ENCODE assay signal across 37 cellular contexts in genomic region chr10:24992512-24993133, GRCh38. TPM values are rescaled to one million over a fixed set of nuclear protein-coding genes. Genes with fewer than 3 reads are reported as not detected.
"Had no signal": no experiment of that assay in that cellular context is flagged by ENCODE, and none has a peak within 500 bp of the region (broad histone marks: within the 10 kb centered on the region; RNA-seq: fewer than 3 reads in every experiment).

No MANE protein-coding gene starts in this region.

- H3K9me3 Mint-ChIP-seq: activated CD4-positive, alpha-beta memory T cell treated with anti-CD3 and anti-CD28 coated beads, Interleukin-2, amount 10 ng/mL, durations not matched to agents 7 days and 5 days; activated naive CD8-positive, alpha-beta T cell treated with anti-CD3 and anti-CD28 coated beads for 36 hours; activated T-helper 17 cell treated with anti-CD3 and anti-CD28 coated beads, Interleukin-2, amount 50 U/mL, for 72 hours; T-helper 2 cell treated with Interferon-gamma antibody and Interleukin-4, amounts not matched to agents 5 μg/mL and 100 μg/mL, for 36 hours had no signal

- H3K4me3 ChIP-seq: PC-9 had no signal

- H3K27ac ChIP-seq: brain microvascular endothelial cell, PC-9, RWPE1, WERI-Rb-1 had no signal

- H2AFZ ChIP-seq: PC-9 had no signal

- H3K4me2 ChIP-seq: PC-9 had no signal

- H3K36me3 ChIP-seq: brain microvascular endothelial cell, WERI-Rb-1 had no signal

- ATAC-seq: activated CD8-positive, alpha-beta memory T cell treated with anti-CD3 and anti-CD28 coated beads, Interleukin-2, amount 10 ng/mL, durations not matched to agents 7 days and 5 days; activated T-helper 17 cell treated with anti-CD3 and anti-CD28 coated beads, Interleukin-2, amount 50 U/mL, for 72 hours; Right ventricle myocardium inferior had no signal

- H3K36me3 Mint-ChIP-seq: activated CD8-positive, alpha-beta memory T cell treated with anti-CD3 and anti-CD28 coated beads, Interleukin-2, amount 10 ng/mL, durations not matched to agents 7 days and 5 days; activated naive CD8-positive, alpha-beta T cell treated with anti-CD3 and anti-CD28 coated beads for 36 hours had no signal

- H3K27ac Mint-ChIP-seq: activated CD4-positive, alpha-beta memory T cell treated with anti-CD3 and anti-CD28 coated beads, Interleukin-2, amount 10 ng/mL, durations not matched to agents 7 days and 5 days; activated CD8-positive, alpha-beta memory T cell treated with anti-CD3 and anti-CD28 coated beads, Interleukin-2, amount 10 ng/mL, durations not matched to agents 7 days and 5 days; activated naive CD8-positive, alpha-beta T cell treated with anti-CD3 and anti-CD28 coated beads for 36 hours; activated T-helper 17 cell treated with anti-CD3 and anti-CD28 coated beads, Interleukin-2, amount 50 U/mL, for 72 hours; T-helper 2 cell treated with Interferon-gamma antibody and Interleukin-4, amounts not matched to agents 5 μg/mL and 100 μg/mL, for 36 hours had no signal

- H3K4me3 Mint-ChIP-seq: activated CD4-positive, alpha-beta memory T cell treated with anti-CD3 and anti-CD28 coated beads, Interleukin-2, amount 10 ng/mL, durations not matched to agents 7 days and 5 days; activated CD8-positive, alpha-beta memory T cell treated with anti-CD3 and anti-CD28 coated beads, Interleukin-2, amount 10 ng/mL, durations not matched to agents 7 days and 5 days; activated naive CD8-positive, alpha-beta T cell treated with anti-CD3 and anti-CD28 coated beads for 36 hours; activated T-helper 17 cell treated with anti-CD3 and anti-CD28 coated beads, Interleukin-2, amount 50 U/mL, for 72 hours; T-helper 2 cell treated with Interferon-gamma antibody and Interleukin-4, amounts not matched to agents 5 μg/mL and 100 μg/mL, for 36 hours had no signal

- H3K27me3 Mint-ChIP-seq: activated CD8-positive, alpha-beta memory T cell treated with anti-CD3 and anti-CD28 coated beads, Interleukin-2, amount 10 ng/mL, durations not matched to agents 7 days and 5 days; activated naive CD8-positive, alpha-beta T cell treated with anti-CD3 and anti-CD28 coated beads for 36 hours had no signal

- FAIRE-seq: colon, TTC549 had no signal

- H3K27me3 ChIP-seq: brain microvascular endothelial cell had no signal

- DNase-seq: activated CD4-positive, alpha-beta memory T cell treated with anti-CD3 and anti-CD28 coated beads, Interleukin-2, amount 10 ng/mL, durations not matched to agents 7 days and 5 days; activated CD4-positive, alpha-beta T cell treated with anti-CD3 and anti-CD28 coated beads for 1 hour; activated CD4-positive, alpha-beta T cell treated with anti-CD3 and anti-CD28 coated beads for 48 hours; activated CD4-positive, CD25-positive, alpha-beta regulatory T cell; activated CD8-positive, alpha-beta memory T cell treated with anti-CD3 and anti-CD28 coated beads for 24 hours; activated CD8-positive, alpha-beta memory T cell treated with anti-CD3 and anti-CD28 coated beads, Interleukin-2, amount 10 ng/mL, durations not matched to agents 7 days and 5 days; activated CD8-positive, alpha-beta memory T cell treated with anti-CD3 and anti-CD28 coated beads, Interleukin-2, amount 50 U/mL, for 48 hours; activated effector memory CD4-positive, alpha-beta T cell treated with anti-CD3 and anti-CD28 coated beads, Interleukin-2, amount 50 U/mL, for 16 hours; activated naive CD4-positive, alpha-beta T cell; activated naive CD4-positive, alpha-beta T cell treated with anti-CD3 and anti-CD28 coated beads, Interleukin-2, amount 50 U/mL, for 16 hours; activated naive CD8-positive, alpha-beta T cell treated with anti-CD3 and anti-CD28 coated beads for 36 hours; activated T-cell treated with anti-CD3 and anti-CD28 coated beads, Interleukin-2, amount 50 U/mL, for 48 hours; amniotic stem cell; aorta; brain microvascular endothelial cell; central memory CD4-positive, alpha-beta T cell; NCI-H1105; NCI-H1436; NCI-H1694; NCI-H1930; NCI-H2081 treated with DMSO at 0.1 percent for 48 hours; NCI-H226; NCI-H446 treated with DMSO at 0.1 percent for 48 hours; NCI-H524; NCI-H69; NCI-H82; NK-92 treated with Interleukin-12 subunit alpha and Interleukin-12 subunit beta, amount 100 ng/mL, for 24 hours; PC-9; SIG-M5; WERI-Rb-1 had no signal

- H3K4me1 Mint-ChIP-seq: activated CD4-positive, alpha-beta memory T cell treated with anti-CD3 and anti-CD28 coated beads, Interleukin-2, amount 10 ng/mL, durations not matched to agents 7 days and 5 days; activated CD8-positive, alpha-beta memory T cell treated with anti-CD3 and anti-CD28 coated beads, Interleukin-2, amount 10 ng/mL, durations not matched to agents 7 days and 5 days; activated naive CD8-positive, alpha-beta T cell treated with anti-CD3 and anti-CD28 coated beads for 36 hours; activated T-helper 17 cell treated with anti-CD3 and anti-CD28 coated beads, Interleukin-2, amount 50 U/mL, for 72 hours had no signal

RNA-seq across cellular contexts. Expression of gene ENKUR, which starts 23.3 kb away (rescaled TPM):
- total RNA-seq: activated CD4-positive, alpha-beta memory T cell treated with anti-CD3 and anti-CD28 coated beads, Interleukin-2, amount 10 ng/mL, durations not matched to agents 7 days and 5 days; activated CD8-positive, alpha-beta memory T cell treated with anti-CD3 and anti-CD28 coated beads, Interleukin-2, amount 10 ng/mL, durations not matched to agents 7 days and 5 days; activated naive CD8-positive, alpha-beta T cell treated with anti-CD3 and anti-CD28 coated beads for 36 hours; M059J; Right ventricle myocardium inferior had no signal
- polyA plus RNA-seq: aorta had no signal
